Comparison of ENCODE assay signal across 13 cellular contexts in genomic region chr19:48491793-48492123, GRCh38. TPM values are rescaled to one million over a fixed set of nuclear protein-coding genes. Genes with fewer than 3 reads are reported as not detected.
DNase-seq lines count a peak whose midpoint lies in the region; ATAC-seq and TF ChIP-seq lines count a peak whose summit lies in the region.
"Had no signal": no experiment of that assay in that cellular context is flagged by ENCODE, and none has a peak within 500 bp of the region (broad histone marks: within the 10 kb centered on the region; RNA-seq: fewer than 3 reads in every experiment).

No MANE protein-coding gene starts in this region.

- H3K27ac ChIP-seq in BLaER1, result no peak overlapping the region
- peak overlapping the region; percentile 96 for H3K27ac ChIP-seq in GM23338 (ENCODE audit: low read depth)

- H3K79me2 ChIP-seq in GM23338 (replicated peaks; ENCODE audit: insufficient read depth), result no peaks in the 10 kb centered on the region

- H2AFZ ChIP-seq in GM23338, result 0 out of 2 replicates have a peak overlapping the region, but pooled peaks have one; percentile 63

- peaks cover 62% of the 10 kb centered on the region for H3K4me1 ChIP-seq in BLaER1
- H3K4me1 ChIP-seq in GM23338 (ENCODE audit: insufficient read depth), result peaks cover 23% of the 10 kb centered on the region

- H3K36me3 Mint-ChIP-seq in GM23338 (ENCODE audit: low read depth) (peaks cover 3% of the 10 kb centered on the region; the same call in 2 of the 3 replicates), mesothelial cell of epicardium (no peaks in the 10 kb centered on the region)
- H3K36me3 Mint-ChIP-seq in activated naive CD8-positive, alpha-beta T cell treated with anti-CD3 and anti-CD28 coated beads, Interleukin-2, amount 50 U/mL, for 24 hours (ENCODE audit: low read depth), result no peaks in the 10 kb centered on the region

- no peaks in the 10 kb centered on the region for H3K36me3 ChIP-seq in BLaER1
- H3K36me3 ChIP-seq in GM23338 (ENCODE audit: insufficient read depth), result no peaks in the 10 kb centered on the region
- H3K36me3 ChIP-seq: Peyer's patch, uterus had no signal

- H4K20me1 ChIP-seq in BLaER1, result peaks cover 15% of the 10 kb centered on the region; the same call in 1 of the 2 replicates
- H4K20me1 ChIP-seq in GM23338 (replicated peaks; ENCODE audit: insufficient read depth), result peaks cover 6% of the 10 kb centered on the region; the same call in 1 of the 2 replicates

- DNase-seq in GM23338 (ENCODE audit: low spot score) (peak; percentile 95), mesothelial cell of epicardium (ENCODE audit: low spot score in 2 of 2, unreplicated experiment in 2 of 2) (no peak), NCI-H146 (lab: John Stamatoyannopoulos, UW) (no peak), putamen (ENCODE audit: low spot score) (no peak), kidney tubule cell (ENCODE audit: low spot score) (no peak)
- DNase-seq in activated naive CD8-positive, alpha-beta T cell treated with anti-CD3 and anti-CD28 coated beads, Interleukin-2, amount 50 U/mL, for 24 hours, result no peak
- DNase-seq: cortex of kidney, KG1, NCI-H2029 treated with DMSO at 0.1 percent for 48 hours had no signal

- H3K9me3 Mint-ChIP-seq in GM23338, result no peaks in the 10 kb centered on the region; the same call in 1 of the 3 replicates
- H3K9me3 Mint-ChIP-seq in activated naive CD8-positive, alpha-beta T cell treated with anti-CD3 and anti-CD28 coated beads, Interleukin-2, amount 50 U/mL, for 24 hours, result no peaks in the 10 kb centered on the region
- H3K9me3 Mint-ChIP-seq in mesothelial cell of epicardium, result no peaks in the 10 kb centered on the region

- no peaks in the 10 kb centered on the region for H3K9me2 ChIP-seq in GM23338 (ENCODE audit: insufficient read depth)

- H3K9me3 ChIP-seq in BLaER1, result no peaks in the 10 kb centered on the region
- H3K9me3 ChIP-seq: uterus had no signal

- ATAC-seq in GM23338 (peak; percentile 66), HG03460 (IDR thresholded peaks at IDR 0.05; ENCODE audit: unreplicated experiment) (no peak)
- ATAC-seq in activated naive CD8-positive, alpha-beta T cell treated with anti-CD3 and anti-CD28 coated beads, Interleukin-2, amount 50 U/mL, for 24 hours, result no peak

- H3K4me2 ChIP-seq in BLaER1 (peak overlapping the region; percentile 85), GM23338 (peak overlapping the region; percentile 90)

- H3K4me3 Mint-ChIP-seq in GM23338, result peak overlapping the region; percentile 75
- H3K4me3 Mint-ChIP-seq in activated naive CD8-positive, alpha-beta T cell treated with anti-CD3 and anti-CD28 coated beads, Interleukin-2, amount 50 U/mL, for 24 hours, result peak overlapping the region; percentile 21
- H3K4me3 Mint-ChIP-seq in mesothelial cell of epicardium, result peak overlapping the region; percentile 55

- H3K27me3 ChIP-seq in BLaER1 (peaks cover 34% of the 10 kb centered on the region), GM23338 (ENCODE audit: insufficient read depth) (0 out of 2 replicates have a peak, but pooled peaks cover 2% of the 10 kb centered on the region)
- H3K27me3 ChIP-seq: Peyer's patch, uterus had no signal

- H3K4me3 ChIP-seq in BLaER1 (no peak overlapping the region), GM23338 (peak overlapping the region; percentile 76)

- H3K9ac ChIP-seq in BLaER1, result no peak overlapping the region

- H3F3A ChIP-seq in GM23338 (replicated peaks; ENCODE audit: low read depth), result peaks cover 34% of the 10 kb centered on the region

- H3K27ac Mint-ChIP-seq in GM23338 (peak overlapping the region; percentile 95), mesothelial cell of epicardium (peak overlapping the region; percentile 77)
- no peak overlapping the region for H3K27ac Mint-ChIP-seq in activated naive CD8-positive, alpha-beta T cell treated with anti-CD3 and anti-CD28 coated beads, Interleukin-2, amount 50 U/mL, for 24 hours

- TF ChIP-seq CTCF in GM23338 (conservative IDR thresholded peaks at IDR 0.05; ENCODE audit: low read depth in 2 of 2) (no peak), mesothelial cell of epicardium (IDR thresholded peaks at IDR 0.05; ENCODE audit: unreplicated experiment) (no peak)

- H3K4me1 Mint-ChIP-seq in GM23338, result peaks cover 21% of the 10 kb centered on the region
- H3K4me1 Mint-ChIP-seq in activated naive CD8-positive, alpha-beta T cell treated with anti-CD3 and anti-CD28 coated beads, Interleukin-2, amount 50 U/mL, for 24 hours, result peaks cover 37% of the 10 kb centered on the region
- peaks cover 37% of the 10 kb centered on the region for H3K4me1 Mint-ChIP-seq in mesothelial cell of epicardium

- H3K27me3 Mint-ChIP-seq in GM23338 (ENCODE audit: insufficient read depth, low read depth, poor library complexity) (peaks cover 30% of the 10 kb centered on the region), mesothelial cell of epicardium (ENCODE audit: low read depth) (peaks cover 7% of the 10 kb centered on the region)
- H3K27me3 Mint-ChIP-seq in activated naive CD8-positive, alpha-beta T cell treated with anti-CD3 and anti-CD28 coated beads, Interleukin-2, amount 50 U/mL, for 24 hours, result peaks cover 35% of the 10 kb centered on the region

TF ChIP-seq in GM23338, 12 proteins besides CTCF, POLR2A, EP300 and RAD21:
- TF ChIP-seq POLR2AphosphoS5 (IDR thresholded peaks at IDR 0.05; ENCODE audit: low read depth) (no peak; the same call in 1 of the 2 replicates), CREB1 (CRISPR knock-in tag; IDR thresholded peaks at IDR 0.05; ENCODE audit: low read depth) (peak; percentile 40; the same call in 1 of the 2 replicates)

RNA-seq across cellular contexts. Expression of gene LMTK3, which starts 19.9 kb away (rescaled TPM):
- total RNA-seq in GM23338 (2014; rRNA removed; shearing (Covaris generic)), result 5.7 and 11.8 TPM in 2 replicates
- 1.6 and 2.0 TPM in 2 replicates for polyA plus RNA-seq in GM23338 (2016; fragmentation: Nextera tagmentation; extraction: Ambion mirVana)
- 19.4 to 21.3 TPM (median 20.4 TPM) in 3 replicates for total RNA-seq in mesothelial cell of epicardium

RNA-seq across cellular contexts. Expression of gene CYTH2, which starts 22.6 kb away (rescaled TPM):
- total RNA-seq in GM23338 (2014; rRNA removed; shearing (Covaris generic)), result 42.6 and 60.4 TPM in 2 replicates
- polyA plus RNA-seq in GM23338 (2016; fragmentation: Nextera tagmentation; extraction: Ambion mirVana), result 38.8 and 41.1 TPM in 2 replicates
- total RNA-seq in mesothelial cell of epicardium, result 184 to 196 TPM (median 190 TPM) in 3 replicates

RNA-seq across cellular contexts. Expression of gene KCNJ14, which starts 36.4 kb away (rescaled TPM):
- total RNA-seq in GM23338 (2014; rRNA removed; shearing (Covaris generic)), result 0.94 and 1.2 TPM in 2 replicates
- 0.73 and 0.81 TPM in 2 replicates for polyA plus RNA-seq in GM23338 (2016; fragmentation: Nextera tagmentation; extraction: Ambion mirVana)
- total RNA-seq in mesothelial cell of epicardium, result 2.7 to 2.8 TPM (median 2.8 TPM) in 3 replicates

RNA-seq across cellular contexts. Expression of gene GRWD1, which starts 46.0 kb away (rescaled TPM):
- 58.0 and 64.6 TPM in 2 replicates for total RNA-seq in GM23338 (2014; rRNA removed; shearing (Covaris generic))
- 23.2 and 25.8 TPM in 2 replicates for polyA plus RNA-seq in GM23338 (2016; fragmentation: Nextera tagmentation; extraction: Ambion mirVana)
- 34.0 to 36.5 TPM (median 36.2 TPM) in 3 replicates for total RNA-seq in mesothelial cell of epicardium

Comparison
In these comparisons a context has a peak if more than half of its experiments do, and no peak if none do; other contexts are left out.
1. H3K4me3 Mint-ChIP-seq: peak in every context shown above with its lines; median percentile 75 in GM23338; 55 in mesothelial cell of epicardium; 21 in activated naive CD8-positive, alpha-beta T cell treated with anti-CD3 and anti-CD28 coated beads, Interleukin-2, amount 50 U/mL, for 24 hours.